ENCODE assay signal across 1 cellular context in genomic region chr15:69434679-69435078, GRCh38.
TF ChIP-seq lines count a peak whose summit lies in the region.

No MANE protein-coding gene starts in this region.

TF ChIP-seq in H1, 55 proteins besides CTCF, POLR2A, EP300 and RAD21:
- TF ChIP-seq BRCA1 (IDR thresholded peaks at IDR 0.05; ENCODE audit: low read depth, low read length): no peak
- TF ChIP-seq EZH2 (IDR thresholded peaks at IDR 0.05; ENCODE audit: low read depth, low read length, severe bottlenecking): no peak
- TF ChIP-seq SRF (IDR thresholded peaks at IDR 0.05; ENCODE audit: low read depth, low read length): no peak
- no peak for TF ChIP-seq BACH1 (IDR thresholded peaks at IDR 0.05; ENCODE audit: low read length)
- TF ChIP-seq SP4 (IDR thresholded peaks at IDR 0.05; ENCODE audit: low read length): no peak
- no peak for TF ChIP-seq RBBP5 (IDR thresholded peaks at IDR 0.05; ENCODE audit: borderline replicate concordance, low read depth, low read length)
- no peak for TF ChIP-seq RXRA (IDR thresholded peaks at IDR 0.05; ENCODE audit: insufficient read depth, low read depth, low read length)
- no peak for TF ChIP-seq TEAD4 (IDR thresholded peaks at IDR 0.05; ENCODE audit: low read depth, low read length)
- TF ChIP-seq SP1 (IDR thresholded peaks at IDR 0.05; ENCODE audit: low read depth, low read length): no peak
- no peak for TF ChIP-seq CHD2 (IDR thresholded peaks at IDR 0.05; ENCODE audit: low read length)
